15 cellular contexts compared by ENCODE assay signal in genomic region chr19:623175-623916, GRCh38. TPM values are rescaled to one million over a fixed set of nuclear protein-coding genes. Genes with fewer than 3 reads are reported as not detected.
"Had no signal": no experiment of that assay in that cellular context is flagged by ENCODE, and none has a peak within 500 bp of the region (broad histone marks: within the 10 kb centered on the region; RNA-seq: fewer than 3 reads in every experiment).

No MANE protein-coding gene starts in this region.

- H3K27ac ChIP-seq: left lung, pancreas had no signal

- H3K27me3 Mint-ChIP-seq: activated naive CD4-positive, alpha-beta T cell treated with anti-CD3 and anti-CD28 coated beads, Interleukin-2, amount 10 ng/mL, durations not matched to agents 7 days and 5 days; memory B cell; natural killer cell treated with Interleukin-12 subunit alpha and Interleukin-12 subunit beta and Interleukin-15 and Interleukin-18, amount 100 ng/mL, for 72 hours had no signal

- H3K9me3 Mint-ChIP-seq: activated naive CD4-positive, alpha-beta T cell treated with anti-CD3 and anti-CD28 coated beads, Interleukin-2, amount 10 ng/mL, durations not matched to agents 7 days and 5 days; activated T-helper 2 cell treated with anti-CD3 and anti-CD28 coated beads, Interferon-gamma antibody, Interleukin-2, Interleukin-4, amounts not matched to agents 10 μg/mL and 5 μg/mL and 100 μg/mL, durations not matched to agents 14 hours and 24 hours and 36 hours; memory B cell; natural killer cell treated with Interleukin-12 subunit alpha and Interleukin-12 subunit beta and Interleukin-15 and Interleukin-18, amount 100 ng/mL, for 72 hours had no signal

- ATAC-seq: left lung had no signal

- H3K27ac Mint-ChIP-seq: activated naive CD4-positive, alpha-beta T cell treated with anti-CD3 and anti-CD28 coated beads, Interleukin-2, amount 10 ng/mL, durations not matched to agents 7 days and 5 days; activated T-helper 2 cell treated with anti-CD3 and anti-CD28 coated beads, Interferon-gamma antibody, Interleukin-2, Interleukin-4, amounts not matched to agents 10 μg/mL and 5 μg/mL and 100 μg/mL, durations not matched to agents 14 hours and 24 hours and 36 hours; memory B cell; natural killer cell treated with Interleukin-12 subunit alpha and Interleukin-12 subunit beta and Interleukin-15 and Interleukin-18, amount 100 ng/mL, for 72 hours had no signal

- H3K4me1 ChIP-seq: heart left ventricle, left lung, pancreas had no signal

- H3K4me1 Mint-ChIP-seq: activated naive CD4-positive, alpha-beta T cell treated with anti-CD3 and anti-CD28 coated beads, Interleukin-2, amount 10 ng/mL, durations not matched to agents 7 days and 5 days; memory B cell had no signal

- DNase-seq: activated naive CD4-positive, alpha-beta T cell treated with anti-CD3 and anti-CD28 coated beads, Interleukin-2, amount 10 ng/mL, durations not matched to agents 7 days and 5 days; cerebellar nuclear complex; esophagus squamous epithelium; foreskin melanocyte; heart left ventricle; trophoblast cell had no signal

- H3K9me3 ChIP-seq: esophagus squamous epithelium, heart left ventricle, left lung, pancreas had no signal

- H3K4me3 ChIP-seq: esophagus squamous epithelium, heart left ventricle, left lung, pancreas had no signal

- FAIRE-seq: islet of Langerhans, pancreas had no signal

- H3K36me3 Mint-ChIP-seq: natural killer cell treated with Interleukin-12 subunit alpha and Interleukin-12 subunit beta and Interleukin-15 and Interleukin-18, amount 100 ng/mL, for 72 hours had no signal

- H3K4me3 Mint-ChIP-seq: activated naive CD4-positive, alpha-beta T cell treated with anti-CD3 and anti-CD28 coated beads, Interleukin-2, amount 10 ng/mL, durations not matched to agents 7 days and 5 days; memory B cell; natural killer cell treated with Interleukin-12 subunit alpha and Interleukin-12 subunit beta and Interleukin-15 and Interleukin-18, amount 100 ng/mL, for 72 hours had no signal

- H3K27me3 ChIP-seq: esophagus squamous epithelium, heart left ventricle, left lung, pancreas had no signal

RNA-seq across cellular contexts. Expression of gene FGF22, which starts 16.3 kb away (rescaled TPM):
- total RNA-seq: activated T-helper 2 cell treated with anti-CD3 and anti-CD28 coated beads, Interferon-gamma antibody, Interleukin-2, Interleukin-4, amounts not matched to agents 10 μg/mL and 5 μg/mL and 100 μg/mL, durations not matched to agents 14 hours and 24 hours and 36 hours; dermis microvascular lymphatic vessel endothelial cell; natural killer cell treated with Interleukin-12 subunit alpha and Interleukin-12 subunit beta and Interleukin-15 and Interleukin-18, amount 100 ng/mL, for 72 hours; skeletal muscle tissue; T-helper 2 cell treated with Interferon-gamma antibody and Interleukin-4, amounts not matched to agents 100 ng/mL and 5 ng/mL, for 36 hours had no signal

RNA-seq across cellular contexts. Expression of gene HCN2, which starts 33.7 kb away (rescaled TPM):
- total RNA-seq: skeletal muscle tissue had no signal
